ENCODE assay signal across 14 cellular contexts in genomic region chr12:51322452-51322851, GRCh38. TPM values are rescaled to one million over a fixed set of nuclear protein-coding genes. Genes with fewer than 3 reads are reported as not detected.
A peak's percentile ranks its signal among the peaks of the same experiment; 100 is the strongest.
DNase-seq lines count a peak whose midpoint lies in the region; ATAC-seq and TF ChIP-seq lines count a peak whose summit lies in the region.
"Had no signal": no experiment of that assay in that cellular context is flagged by ENCODE, and none has a peak within 500 bp of the region (broad histone marks: within the 10 kb centered on the region; RNA-seq: fewer than 3 reads in every experiment).

No MANE protein-coding gene starts in this region.

- peak overlapping the region; percentile 99 for H3K27ac Mint-ChIP-seq in activated CD4-positive, alpha-beta memory T cell treated with anti-CD3 and anti-CD28 coated beads for 36 hours

- peak; percentile 70 for DNase-seq in activated effector memory CD4-positive, alpha-beta T cell treated with anti-CD3 and anti-CD28 coated beads, Interleukin-2, amount 50 U/mL, for 16 hours
- no peak for DNase-seq in activated effector memory CD4-positive, alpha-beta T cell treated with Interleukin-2 at 50 U/mL for 16 hours
- DNase-seq in activated CD4-positive, alpha-beta memory T cell treated with anti-CD3 and anti-CD28 coated beads for 36 hours = peak; percentile 67
- DNase-seq in lower lobe of right lung (no peak), H4 (ENCODE audit: low spot score) (no peak), prostate gland (ENCODE audit: low spot score) (no peak)
- DNase-seq: islet precursor cell, NCI-H2081 treated with DMSO at 0.1 percent for 48 hours, WERI-Rb-1 had no signal

- intact Hi-C loops in activated CD4-positive, alpha-beta memory T cell treated with anti-CD3 and anti-CD28 coated beads for 36 hours (cut with micrococcal nuclease) = loop anchor here (2.0 to 5.0 kb wide), 6 partner anchors 18 to 1570 kb away; partner anchors contain the start of genes CSRNP2, LETMD1, SLC11A2 and SMAGP
- intact Hi-C loops in lower lobe of right lung (cut with DNase I) = no loop called here
- intact Hi-C loops in prostate gland (cut with DNase I) = no loop called here

- H3K27me3 ChIP-seq in lower lobe of right lung (ENCODE audit: low read depth) (no peaks in the 10 kb centered on the region), thymus (ENCODE audit: control insufficient read depth, insufficient read depth) (no peaks in the 10 kb centered on the region), prostate gland (replicated peaks; ENCODE audit: insufficient read depth) (no peaks in the 10 kb centered on the region)

- ATAC-seq in lower lobe of right lung (no peak), HG02852 (IDR thresholded peaks at IDR 0.05; ENCODE audit: unreplicated experiment) (no peak)
- ATAC-seq: Panc1 had no signal

- H3K36me3 Mint-ChIP-seq in activated CD4-positive, alpha-beta memory T cell treated with anti-CD3 and anti-CD28 coated beads for 36 hours = peaks cover 33% of the 10 kb centered on the region
- H3K36me3 Mint-ChIP-seq: brain had no signal

- TF ChIP-seq POLR2A in prostate gland (IDR thresholded peaks at IDR 0.05) = no peak

- POLR2A ChIA-PET in activated CD4-positive, alpha-beta memory T cell treated with anti-CD3 and anti-CD28 coated beads for 36 hours (lab: Charles Lee) = interaction anchor here (0.9 to 2.2 kb wide), 5 partner anchors 18 to 240 kb away, joined by 3 to 8 read pairs (median 4); partner anchors contain the start of genes CSRNP2, DAZAP2 and POU6F1

- H3K27me3 Mint-ChIP-seq in activated CD4-positive, alpha-beta memory T cell treated with anti-CD3 and anti-CD28 coated beads for 36 hours = no peaks in the 10 kb centered on the region
- H3K27me3 Mint-ChIP-seq: brain had no signal

- H3K4me1 ChIP-seq in lower lobe of right lung (peaks cover 68% of the 10 kb centered on the region), thymus (ENCODE audit: control insufficient read depth, insufficient read depth, low read length) (peaks cover 52% of the 10 kb centered on the region), prostate gland (replicated peaks) (no peaks in the 10 kb centered on the region)

- no peaks in the 10 kb centered on the region for H3K36me3 ChIP-seq in lower lobe of right lung
- peaks cover 4% of the 10 kb centered on the region for H3K36me3 ChIP-seq in thymus (ENCODE audit: control insufficient read depth, insufficient read depth)
- no peaks in the 10 kb centered on the region for H3K36me3 ChIP-seq in prostate gland
- H3K36me3 ChIP-seq: WERI-Rb-1 had no signal

- H3K27ac ChIP-seq in lower lobe of right lung (peak overlapping the region; percentile 89), thymus (ENCODE audit: low read depth) (peak overlapping the region; percentile 98), prostate gland (no peak overlapping the region)
- H3K27ac ChIP-seq: parathyroid adenoma, WERI-Rb-1 had no signal

- CTCF ChIA-PET in activated CD4-positive, alpha-beta memory T cell treated with anti-CD3 and anti-CD28 coated beads for 36 hours (lab: Charles Lee) = interaction anchor here (0.9 to 3.2 kb wide), 4 partner anchors 17 to 296 kb away, joined by 3 to 17 read pairs (median 4); partner anchors contain the start of gene SLC11A2

- H3K9me3 Mint-ChIP-seq in activated CD4-positive, alpha-beta memory T cell treated with anti-CD3 and anti-CD28 coated beads for 36 hours = no peaks in the 10 kb centered on the region

- H3K9me3 ChIP-seq in lower lobe of right lung (no peaks in the 10 kb centered on the region), thymus (ENCODE audit: control insufficient read depth) (no peaks in the 10 kb centered on the region), prostate gland (no peaks in the 10 kb centered on the region)

- no peak for TF ChIP-seq CTCF in lower lobe of right lung (IDR thresholded peaks at IDR 0.05)
- TF ChIP-seq CTCF in prostate gland (IDR thresholded peaks at IDR 0.05) = no peak

- peak overlapping the region; percentile 94 for H3K4me3 Mint-ChIP-seq in activated CD4-positive, alpha-beta memory T cell treated with anti-CD3 and anti-CD28 coated beads for 36 hours
- H3K4me3 Mint-ChIP-seq: brain had no signal

- WGBS in thymus = 11% methylated on average over 5 of the region's 5 CpGs
- 88% methylated on average over 5 of the region's 5 CpGs for WGBS in prostate gland

- H3K4me3 ChIP-seq in lower lobe of right lung = peak overlapping the region; percentile 54
- peak overlapping the region; percentile 95 for H3K4me3 ChIP-seq in thymus (ENCODE audit: low read length)
- H3K4me3 ChIP-seq in prostate gland = no peak overlapping the region

- peaks cover 78% of the 10 kb centered on the region for H3K4me1 Mint-ChIP-seq in activated CD4-positive, alpha-beta memory T cell treated with anti-CD3 and anti-CD28 coated beads for 36 hours (ENCODE audit: low read depth)

RNA-seq across cellular contexts. Expression of gene BIN2, which starts 1.5 kb away (rescaled TPM):
- 10 to 100 TPM; 59.1 to 64.6 TPM for total RNA-seq in activated CD4-positive, alpha-beta memory T cell treated with anti-CD3 and anti-CD28 coated beads for 36 hours
- total RNA-seq in lower lobe of right lung (45.4 TPM), prostate gland (1 to 10 TPM; 2.6 to 5.5 TPM)
- polyA plus RNA-seq in thymus = 57.7 TPM
- total RNA-seq in H4 (2014; rRNA removed; shearing (Covaris generic)) = not detected in 2 replicates

RNA-seq across cellular contexts. Expression of gene CELA1, which starts 24.0 kb away (rescaled TPM):
- under 1 TPM in 1 of 2 experiments, not detected in 1; 0.24 TPM for total RNA-seq in activated CD4-positive, alpha-beta memory T cell treated with anti-CD3 and anti-CD28 coated beads for 36 hours
- not detected for total RNA-seq in lower lobe of right lung
- 0.71 TPM for polyA plus RNA-seq in thymus
- total RNA-seq in H4 (2014; rRNA removed; shearing (Covaris generic)) = not detected in 2 replicates
- total RNA-seq in prostate gland = not detected

RNA-seq across cellular contexts. Expression of gene SMAGP, which starts 52.2 kb away (rescaled TPM):
- total RNA-seq in activated CD4-positive, alpha-beta memory T cell treated with anti-CD3 and anti-CD28 coated beads for 36 hours = under 1 TPM; 0.55 to 0.73 TPM
- 31.3 TPM for total RNA-seq in lower lobe of right lung
- polyA plus RNA-seq in thymus = 6.5 TPM
- 6.3 and 13.8 TPM in 2 replicates for total RNA-seq in H4 (2014; rRNA removed; shearing (Covaris generic))
- 10 to 100 TPM; 10.7 to 15.4 TPM for total RNA-seq in prostate gland

Comparison
In these comparisons a context has a peak if more than half of its experiments do, and no peak if none do; other contexts are left out.
1. DNase-seq: peak in activated effector memory CD4-positive, alpha-beta T cell treated with anti-CD3 and anti-CD28 coated beads, Interleukin-2, amount 50 U/mL, for 16 hours (single experiment) and activated CD4-positive, alpha-beta memory T cell treated with anti-CD3 and anti-CD28 coated beads for 36 hours (single experiment); none in activated effector memory CD4-positive, alpha-beta T cell treated with Interleukin-2 at 50 U/mL for 16 hours (single experiment), lower lobe of right lung (single experiment), H4 (single experiment) and prostate gland (single experiment).
2. H3K27ac ChIP-seq: peak in lower lobe of right lung (single experiment) and thymus (single experiment); none in prostate gland (0 of 2).
3. H3K4me3 ChIP-seq: peak in lower lobe of right lung (single experiment) and thymus (single experiment); none in prostate gland (0 of 2).